In genomic region chr3:171458857-171459129, GRCh38 we compare ENCODE assay signal across 8 cellular contexts. TPM values are rescaled to one million over a fixed set of nuclear protein-coding genes. Genes with fewer than 3 reads are reported as not detected.
DNase-seq lines count a peak whose midpoint lies in the region; ATAC-seq and TF ChIP-seq lines count a peak whose summit lies in the region.

No MANE protein-coding gene starts in this region.

- peak overlapping the region; percentile 93 for H2AFZ ChIP-seq in neural progenitor cell (replicated peaks)

- H3K36me3 Mint-ChIP-seq in endodermal cell (ENCODE audit: low read depth) (no peaks in the 10 kb centered on the region), neural progenitor cell (no peaks in the 10 kb centered on the region)

- H3K27ac ChIP-seq in BLaER1 = no peak overlapping the region
- no peak overlapping the region for H3K27ac ChIP-seq in endodermal cell (ENCODE audit: low read depth, low read length)
- H3K27ac ChIP-seq in neural progenitor cell = no peak overlapping the region

- no peak for ATAC-seq in HG02588 (IDR thresholded peaks at IDR 0.05; ENCODE audit: unreplicated experiment)

- no peak for TF ChIP-seq CTCF in endodermal cell (conservative IDR thresholded peaks at IDR 0.05)
- TF ChIP-seq CTCF in neural progenitor cell (IDR thresholded peaks at IDR 0.05) = no peak

- H3K9ac ChIP-seq in BLaER1 (0 out of 2 replicates have a peak overlapping the region, but pooled peaks have one; percentile 28), endodermal cell (ENCODE audit: extremely low read depth, low read length, poor library complexity, severe bottlenecking) (peak overlapping the region; percentile 21), neural progenitor cell (no peak overlapping the region)

- no peaks in the 10 kb centered on the region for H3K36me3 ChIP-seq in BLaER1
- H3K36me3 ChIP-seq in endodermal cell (ENCODE audit: control insufficient read depth, insufficient read depth, low read length) = no peaks in the 10 kb centered on the region
- no peaks in the 10 kb centered on the region for H3K36me3 ChIP-seq in neural progenitor cell

- H3K79me2 ChIP-seq in neural progenitor cell (ENCODE audit: low read depth) = peaks cover 8% of the 10 kb centered on the region

- peak overlapping the region; percentile 70 for H3K4me3 Mint-ChIP-seq in endodermal cell
- peak overlapping the region; percentile 99 for H3K4me3 Mint-ChIP-seq in neural progenitor cell

- 0% methylated on average over 2 to 5 of the region's 6 CpGs for WGBS in endodermal cell (ENCODE audit: insufficient coverage in 1 of 2, insufficient read length in 1 of 2), 2 experiments

- H3F3A ChIP-seq in neural progenitor cell (ENCODE audit: low read depth) = peaks cover 29% of the 10 kb centered on the region

- H3K4me1 ChIP-seq in BLaER1 = peaks cover 32% of the 10 kb centered on the region
- H3K4me1 ChIP-seq in endodermal cell (ENCODE audit: control insufficient read depth, insufficient read depth, low read length) = peaks cover 8% of the 10 kb centered on the region
- peaks cover 26% of the 10 kb centered on the region for H3K4me1 ChIP-seq in neural progenitor cell

- DNase-seq in Jurkat, Clone E6-1 (ENCODE audit: low read depth, low spot score) = no peak
- peak; percentile 81 for DNase-seq in endodermal cell
- DNase-seq in neural progenitor cell (ENCODE audit: low spot score) = peak; percentile 48
- no peak for DNase-seq in SHP77 (lab: John Stamatoyannopoulos, UW)
- DNase-seq in KG1 (lab: John Stamatoyannopoulos, UW) = no peak
- no peak for DNase-seq in activated CD4-positive, CD25-positive, alpha-beta regulatory T cell (lab: John Stamatoyannopoulos, UW)

- H3K9me3 Mint-ChIP-seq in endodermal cell (no peaks in the 10 kb centered on the region), neural progenitor cell (no peaks in the 10 kb centered on the region)

- H3K4me2 ChIP-seq in BLaER1 = peak overlapping the region; percentile 98
- H3K4me2 ChIP-seq in neural progenitor cell = peak overlapping the region; percentile 86

- H3K27me3 Mint-ChIP-seq in endodermal cell (ENCODE audit: insufficient read depth) (peaks cover 60% of the 10 kb centered on the region), neural progenitor cell (ENCODE audit: insufficient read depth, low read depth) (peaks cover 5% of the 10 kb centered on the region)

- H3K27me3 ChIP-seq in BLaER1 (peaks cover 27% of the 10 kb centered on the region), endodermal cell (ENCODE audit: control insufficient read depth, insufficient read depth, low read length, poor library complexity, severe bottlenecking) (peaks cover 55% of the 10 kb centered on the region), neural progenitor cell (peaks cover 60% of the 10 kb centered on the region)

- no peaks in the 10 kb centered on the region; the same call in 1 of the 2 replicates for H4K20me1 ChIP-seq in BLaER1
- H4K20me1 ChIP-seq in neural progenitor cell (ENCODE audit: low read depth) = peaks cover 4% of the 10 kb centered on the region

- H3K4me1 Mint-ChIP-seq in endodermal cell (peaks cover 53% of the 10 kb centered on the region), neural progenitor cell (peaks cover 51% of the 10 kb centered on the region)

- H3K9me3 ChIP-seq in BLaER1 = no peaks in the 10 kb centered on the region
- H3K9me3 ChIP-seq in endodermal cell (ENCODE audit: control insufficient read depth, low read length) = no peaks in the 10 kb centered on the region
- no peaks in the 10 kb centered on the region for H3K9me3 ChIP-seq in neural progenitor cell (ENCODE audit: low read depth)

- H3K27ac Mint-ChIP-seq in endodermal cell (peak overlapping the region; percentile 70), neural progenitor cell (peak overlapping the region; percentile 12)

- peak overlapping the region; percentile 77 for H3K4me3 ChIP-seq in BLaER1
- H3K4me3 ChIP-seq in Jurkat, Clone E6-1 (ENCODE audit: low read length) = peak overlapping the region; percentile 66
- peak overlapping the region; percentile 88 for H3K4me3 ChIP-seq in endodermal cell (ENCODE audit: low read length)
- peak overlapping the region; percentile 61 for H3K4me3 ChIP-seq in neural progenitor cell

RNA-seq across cellular contexts. Expression of gene TNIK, which starts 1.4 kb away (rescaled TPM):
- 9.5 TPM for polyA plus RNA-seq in Jurkat, Clone E6-1 (2012; ENCODE audit: insufficient read depth, insufficient read length)
- total RNA-seq in endodermal cell = 10 to 100 TPM; 12.2 to 14.9 TPM
- polyA plus RNA-seq in endodermal cell (2013, experiment 1 of 2) = 30.1 TPM
- polyA plus RNA-seq in endodermal cell (2013, experiment 2 of 2) = 33.0 TPM
- total RNA-seq in neural progenitor cell (ENCODE audit: low replicate concordance) = 3.0 and 5.0 TPM in 2 replicates

Comparison
In these comparisons a context has a peak if more than half of its experiments do, and no peak if none do; other contexts are left out.
1. DNase-seq: peak in endodermal cell (single experiment) and neural progenitor cell (single experiment); none in Jurkat, Clone E6-1 (single experiment), SHP77 (0 of 2), KG1 (single experiment) and activated CD4-positive, CD25-positive, alpha-beta regulatory T cell (0 of 4).
2. Peak in every context shown above with its lines, with median percentiles within 50 percentile points of each other: H3K4me3 ChIP-seq.